In the genomic region with DNA sequence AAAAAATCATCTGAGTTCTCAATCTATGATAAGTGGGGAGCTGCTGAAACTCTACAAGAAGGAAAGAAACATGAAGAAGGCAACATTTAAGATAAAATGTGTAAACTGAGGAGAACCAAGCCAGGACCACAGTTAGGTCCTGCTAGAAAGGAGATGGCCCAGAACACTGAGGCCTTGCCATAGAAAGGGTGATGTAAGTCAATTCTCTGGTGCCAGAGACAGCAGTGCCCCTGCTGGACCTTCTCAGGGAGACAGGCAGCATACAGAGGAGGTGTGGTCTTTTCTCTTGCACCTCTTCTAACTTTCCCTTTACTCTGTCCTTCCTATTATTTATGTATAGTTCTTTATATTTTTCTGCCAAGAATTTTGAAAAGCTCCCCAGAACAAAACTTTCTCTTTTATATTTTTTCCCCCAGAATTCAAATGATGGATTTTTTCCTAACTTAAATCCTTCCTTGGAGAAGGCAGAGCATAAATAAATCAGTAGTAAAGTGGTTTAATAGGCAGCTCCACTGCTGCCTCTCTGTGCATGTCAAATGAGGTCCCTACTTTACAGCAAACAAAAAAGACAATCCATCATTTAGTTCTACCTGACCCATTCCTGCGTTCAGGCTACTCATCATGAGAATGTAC, we compare ENCODE assay signal across 9 cellular contexts. TPM values are rescaled to one million over a fixed set of nuclear protein-coding genes. Genes with fewer than 3 reads are reported as not detected.
DNase-seq lines count a peak whose midpoint lies in the region; ATAC-seq and TF ChIP-seq lines count a peak whose summit lies in the region.
"Had no signal": no experiment of that assay in that cellular context is flagged by ENCODE, and none has a peak within 500 bp of the region (broad histone marks: within the 10 kb centered on the region; RNA-seq: fewer than 3 reads in every experiment).

No MANE protein-coding gene starts in this region.

- H3K4me1 ChIP-seq in foreskin keratinocyte (peaks cover 10% of the 10 kb centered on the region), sigmoid colon (peaks cover 0 to 6% (median under 1%) of the 10 kb centered on the region in 4 donors)

- peak; percentile 66 for TF ChIP-seq CTCF in foreskin keratinocyte (conservative IDR thresholded peaks at IDR 0.05)
- peak in 2 of 4 experiments; percentile 27 to 47 for TF ChIP-seq CTCF in sigmoid colon (IDR thresholded peaks at IDR 0.05)

- no peak overlapping the region for H3K4me3 ChIP-seq in sigmoid colon

- ATAC-seq in foreskin keratinocyte, result peak; percentile 68
- ATAC-seq in GM21786 (IDR thresholded peaks at IDR 0.05; ENCODE audit: unreplicated experiment), result no peak

- DNase-seq in NCI-H2171 treated with DMSO at 0.1 percent for 48 hours (lab: John Stamatoyannopoulos, UW) (peak; percentile 12), NCI-H2171 (lab: John Stamatoyannopoulos, UW) (no peak), HUDEP-2 (lab: John Stamatoyannopoulos, UW; ENCODE audit: unreplicated experiment in 76 of 76) (peak in 55 of 76 experiments; percentile 5 to 68 (median 32)), UCSD-AML1 (lab: John Stamatoyannopoulos, UW; ENCODE audit: unreplicated experiment) (peak; percentile 44), foreskin keratinocyte (no peak), sigmoid colon (peak; percentile 67)
- no peak for DNase-seq in stimulated activated CD4-positive, alpha-beta T cell treated with anti-CD3 and anti-CD28 coated beads, Interleukin-4, amount 100 ng/mL, for 1 hour

- no peaks in the 10 kb centered on the region for H3K9me3 ChIP-seq in sigmoid colon

- 85% methylated on average over 1 of the region's 1 CpG for WGBS in sigmoid colon, 2 donors

- H3K36me3 ChIP-seq in sigmoid colon, result peaks cover 0 to 42% (median 0%) of the 10 kb centered on the region in 4 donors

- intact Hi-C loops in sigmoid colon (cut with DNase I), result no loop called here

- TF ChIP-seq EP300 in sigmoid colon (IDR thresholded peaks at IDR 0.05), result no peak

- H3K27me3 ChIP-seq in foreskin keratinocyte, result no peaks in the 10 kb centered on the region
- H3K27me3 ChIP-seq in sigmoid colon, result no peaks in the 10 kb centered on the region

- no peak for TF ChIP-seq POLR2A in sigmoid colon (IDR thresholded peaks at IDR 0.05)

- H3K27ac ChIP-seq in foreskin keratinocyte, result no peak overlapping the region
- H3K27ac ChIP-seq in sigmoid colon, result no peak overlapping the region

RNA-seq across cellular contexts. Expression of a gene that starts 9.0 kb away (rescaled TPM):
- total RNA-seq in foreskin keratinocyte (137 and 154 TPM in 2 replicates), sigmoid colon (10 to 100 TPM in 3 of 4 donors, 1 to 10 TPM in 1; 9.5 to 34.9 (median 28.7) TPM)
- polyA plus RNA-seq in foreskin keratinocyte (226 and 259 TPM in 2 replicates), sigmoid colon (10 to 100 TPM; 52.3 to 90.9 (median 56.3) TPM)

RNA-seq across cellular contexts. Expression of a gene that starts 44.2 kb away (rescaled TPM):
- not detected in 2 replicates for total RNA-seq in foreskin keratinocyte
- polyA plus RNA-seq in foreskin keratinocyte, result not detected in 2 replicates
- 10 to 100 TPM in 1 of 4 donors, 1 to 10 TPM in 3; 4.9 to 10.3 (median 6.4) TPM for total RNA-seq in sigmoid colon
- 1 to 10 TPM in 1 of 3 donors, under 1 TPM in 2; 0.46 to 1.1 (median 0.60) TPM for polyA plus RNA-seq in sigmoid colon
- total RNA-seq: activated CD8-positive, alpha-beta memory T cell treated with anti-CD3 and anti-CD28 coated beads for 36 hours had no signal

Comparison
In these comparisons a context has a peak if more than half of its experiments do, and no peak if none do; other contexts are left out.
1. DNase-seq: peak in NCI-H2171 treated with DMSO at 0.1 percent for 48 hours (single experiment), HUDEP-2 (55 of 76), UCSD-AML1 (single experiment) and sigmoid colon (single experiment); none in NCI-H2171 (single experiment), foreskin keratinocyte (0 of 2) and stimulated activated CD4-positive, alpha-beta T cell treated with anti-CD3 and anti-CD28 coated beads, Interleukin-4, amount 100 ng/mL, for 1 hour (single experiment).